Comparison of ENCODE assay signal across 10 cellular contexts in the genomic region with DNA sequence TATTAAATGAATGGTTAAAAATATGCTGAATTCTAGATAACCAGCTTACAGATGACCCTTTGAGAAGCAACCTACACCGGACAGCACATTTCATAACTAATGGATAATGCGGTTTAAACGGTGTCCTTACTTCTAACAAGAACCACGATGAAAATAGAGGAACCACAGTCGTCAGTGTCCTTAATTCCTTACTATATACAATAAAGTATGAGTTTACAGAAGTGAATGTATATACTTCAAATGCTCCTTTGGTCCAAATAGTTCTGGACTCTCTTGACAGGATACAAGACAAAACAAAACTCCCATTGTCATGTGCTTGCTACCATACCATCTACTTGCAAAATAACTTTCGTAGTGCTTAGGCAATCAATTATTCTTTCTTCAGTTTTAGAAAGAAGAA. TPM values are rescaled to one million over a fixed set of nuclear protein-coding genes. Genes with fewer than 3 reads are reported as not detected.
DNase-seq lines count a peak whose midpoint lies in the region; TF ChIP-seq lines count a peak whose summit lies in the region.
"Had no signal": no experiment of that assay in that cellular context is flagged by ENCODE, and none has a peak within 500 bp of the region (broad histone marks: within the 10 kb centered on the region; RNA-seq: fewer than 3 reads in every experiment).

No MANE protein-coding gene starts in this region.

- no peak for TF ChIP-seq POLR2A in NB4 (IDR thresholded peaks at IDR 0.05; ENCODE audit: extremely low read depth, insufficient read length)

- TF ChIP-seq CTCF in GM12864 (IDR thresholded peaks at IDR 0.05; ENCODE audit: low read depth, low read length, missing control alignments), result no peak
- no peak for TF ChIP-seq CTCF in NB4 (IDR thresholded peaks at IDR 0.05; ENCODE audit: low read depth, low read length)
- TF ChIP-seq CTCF in cardiac fibroblast (IDR thresholded peaks at IDR 0.05; ENCODE audit: low read depth, low read length), result no peak

- H3K4me3 ChIP-seq in GM12864 (ENCODE audit: low read depth, low read length) (peak overlapping the region; percentile 50; the same call in 1 of the 2 replicates), NB4 (ENCODE audit: low read depth, low read length) (peak overlapping the region; percentile 69), cardiac fibroblast (replicated peaks in 1 of 2; ENCODE audit: low read depth in 2 of 2, low read length in 2 of 2) (peak overlapping the region; percentile 63 to 79)

- DNase-seq in GM12864 (ENCODE audit: low read depth) (no peak), NB4 (ENCODE audit: low read depth) (peak; percentile 64), cardiac fibroblast (ENCODE audit: low read depth in 2 of 2) (peak in 1 of 2 donors; percentile 53), pons (ENCODE audit: low spot score) (peak; percentile 23), NCI-H526 (lab: John Stamatoyannopoulos, UW) (no peak), NCI-H187 (lab: John Stamatoyannopoulos, UW) (no peak), H4 (ENCODE audit: low spot score) (no peak)
- DNase-seq: left colon, NCI-H446 treated with DMSO at 0.1 percent for 48 hours, WERI-Rb-1 had no signal

RNA-seq across cellular contexts. Expression of a gene that starts 2.4 kb away (rescaled TPM):
- 153 and 193 TPM in 2 replicates for total RNA-seq in H4 (2014; rRNA removed; shearing (Covaris generic))

Comparison
In these comparisons a context has a peak if more than half of its experiments do, and no peak if none do; other contexts are left out.
1. DNase-seq: peak in NB4 (single experiment) and pons (single experiment); none in GM12864 (single experiment), NCI-H526 (0 of 2), NCI-H187 (0 of 2) and H4 (single experiment).
2. Peak in every context shown above with its lines, with median percentiles within 50 percentile points of each other: H3K4me3 ChIP-seq.